In genomic region chr10:32049113-32049512, GRCh38 we compare ENCODE assay signal across 15 cellular contexts. TPM values are rescaled to one million over a fixed set of nuclear protein-coding genes. Genes with fewer than 3 reads are reported as not detected.
A peak's percentile ranks its signal among the peaks of the same experiment; 100 is the strongest.
DNase-seq lines count a peak whose midpoint lies in the region; ATAC-seq and TF ChIP-seq lines count a peak whose summit lies in the region.
"Had no signal": no experiment of that assay in that cellular context is flagged by ENCODE, and none has a peak within 500 bp of the region (broad histone marks: within the 10 kb centered on the region; RNA-seq: fewer than 3 reads in every experiment).

No MANE protein-coding gene starts in this region.

- ATAC-seq in activated T-cell treated with anti-CD3 and anti-CD28 coated beads, Interleukin-2, amount 50 U/mL, for 72 hours (replicated peaks in 1 of 2) = no peak
- peak; percentile 15 for ATAC-seq in left lung
- ATAC-seq: left colon had no signal

- H3K36me3 ChIP-seq in adipocyte (ENCODE audit: control insufficient read depth, insufficient read depth, low read length, severe bottlenecking) (peaks cover 47% of the 10 kb centered on the region), left lung (peaks cover 0 to 37% of the 10 kb centered on the region in 2 donors)
- H3K36me3 ChIP-seq: colonic mucosa had no signal

- peaks cover 57% of the 10 kb centered on the region for H3K4me1 ChIP-seq in adipocyte (ENCODE audit: control insufficient read depth, insufficient read depth, low read length)
- H3K4me1 ChIP-seq in left lung = peaks cover 32 to 90% of the 10 kb centered on the region in 2 donors
- H3K4me1 ChIP-seq: colonic mucosa had no signal

- TF ChIP-seq CTCF in left lung (IDR thresholded peaks at IDR 0.05) = no peak
- no peak for TF ChIP-seq CTCF in type B pancreatic cell (conservative IDR thresholded peaks at IDR 0.05)

- H3K27me3 ChIP-seq in adipocyte (replicated peaks; ENCODE audit: control insufficient read depth, insufficient read depth, low read length) (no peaks in the 10 kb centered on the region), left lung (no peaks in the 10 kb centered on the region)
- H3K27me3 ChIP-seq: colonic mucosa, suprapubic skin had no signal

- H3K27ac ChIP-seq in left lung = peak overlapping the region in 1 of 2 donors; percentile 1
- H3K27ac ChIP-seq: colonic mucosa, suprapubic skin had no signal

- peaks cover 85% of the 10 kb centered on the region for H3K4me1 Mint-ChIP-seq in activated T-cell treated with anti-CD3 and anti-CD28 coated beads, Interleukin-2, amount 50 U/mL, for 72 hours (ENCODE audit: low read depth)
- H3K4me1 Mint-ChIP-seq in type B pancreatic cell (ENCODE audit: unreplicated experiment) = peaks cover 48% of the 10 kb centered on the region

- H3K9me3 ChIP-seq in adipocyte (ENCODE audit: control insufficient read depth, low read length) = no peaks in the 10 kb centered on the region
- H3K9me3 ChIP-seq in left lung = no peaks in the 10 kb centered on the region
- H3K9me3 ChIP-seq: colonic mucosa, suprapubic skin had no signal

- peaks cover 13 to 45% of the 10 kb centered on the region in 2 donors for H3K36me3 Mint-ChIP-seq in activated T-cell treated with anti-CD3 and anti-CD28 coated beads, Interleukin-2, amount 50 U/mL, for 72 hours (ENCODE audit: insufficient read depth in 2 of 2)
- H3K36me3 Mint-ChIP-seq in type B pancreatic cell = peaks cover 35% of the 10 kb centered on the region

- peak overlapping the region; percentile 7 to 70 for H3K4me3 Mint-ChIP-seq in activated T-cell treated with anti-CD3 and anti-CD28 coated beads, Interleukin-2, amount 50 U/mL, for 72 hours
- peak overlapping the region; percentile 20 for H3K4me3 Mint-ChIP-seq in type B pancreatic cell

- no peak overlapping the region for H3K9ac ChIP-seq in adipocyte (ENCODE audit: low read length)

- intact Hi-C loops in left lung (cut with DNase I) = no loop called here

- no peaks in the 10 kb centered on the region for H3K27me3 Mint-ChIP-seq in activated T-cell treated with anti-CD3 and anti-CD28 coated beads, Interleukin-2, amount 50 U/mL, for 72 hours (ENCODE audit: low read depth)
- H3K27me3 Mint-ChIP-seq in type B pancreatic cell = no peaks in the 10 kb centered on the region

- no peak for DNase-seq in activated T-cell treated with anti-CD3 and anti-CD28 coated beads, Interleukin-2, amount 50 U/mL, for 72 hours
- DNase-seq in activated T-cell treated with anti-CD3 and anti-CD28 coated beads, Interleukin-2, amount 50 U/mL, for 1 hour = no peak
- peak; percentile 20 for DNase-seq in adipocyte (ENCODE audit: low read depth)
- DNase-seq in left lung = no peak
- DNase-seq in type B pancreatic cell (ENCODE audit: extremely low spot score, unreplicated experiment) = no peak
- no peak for DNase-seq in HuH-7 (ENCODE audit: low spot score)
- no peak for DNase-seq in NCI-H82 treated with DMSO at 0.1 percent for 48 hours (lab: John Stamatoyannopoulos, UW; ENCODE audit: unreplicated experiment)
- no peak for DNase-seq in DMS53 treated with DMSO at 0.1 percent for 48 hours (lab: John Stamatoyannopoulos, UW; ENCODE audit: unreplicated experiment)
- DNase-seq: colonic mucosa; foreskin melanocyte; left colon; MV-4-11; NCI-H446; stimulated activated CD4-positive, alpha-beta T cell treated with anti-CD3 and anti-CD28 coated beads, Interleukin-4, amount 100 ng/mL, for 4 hours had no signal

- H3K9me3 Mint-ChIP-seq in activated T-cell treated with anti-CD3 and anti-CD28 coated beads, Interleukin-2, amount 50 U/mL, for 72 hours = peaks cover 0 to 3% of the 10 kb centered on the region in 2 donors
- H3K9me3 Mint-ChIP-seq in type B pancreatic cell = peaks cover 4% of the 10 kb centered on the region

- H3K4me3 ChIP-seq in adipocyte (ENCODE audit: low read length) = no peak overlapping the region
- H3K4me3 ChIP-seq in left lung = no peak overlapping the region
- H3K4me3 ChIP-seq: colonic mucosa, suprapubic skin had no signal

- H3K27ac Mint-ChIP-seq in activated T-cell treated with anti-CD3 and anti-CD28 coated beads, Interleukin-2, amount 50 U/mL, for 72 hours = peak overlapping the region; percentile 63
- peak overlapping the region; percentile 34 for H3K27ac Mint-ChIP-seq in type B pancreatic cell

RNA-seq across cellular contexts. Expression of gene KIF5B, which starts 7.1 kb away (rescaled TPM):
- total RNA-seq in activated T-cell treated with anti-CD3 and anti-CD28 coated beads, Interleukin-2, amount 50 U/mL, for 72 hours = 10 to 100 TPM; 68.7 to 74.4 TPM
- total RNA-seq in left lung (100 to 1,000 TPM in 1 of 2 donors, 10 to 100 TPM in 1; 99.4 to 103 TPM), type B pancreatic cell (ENCODE audit: low replicate concordance) (88.3 and 95.7 TPM in 2 replicates)
